ENCODE assay signal across 21 cellular contexts in the genomic region with DNA sequence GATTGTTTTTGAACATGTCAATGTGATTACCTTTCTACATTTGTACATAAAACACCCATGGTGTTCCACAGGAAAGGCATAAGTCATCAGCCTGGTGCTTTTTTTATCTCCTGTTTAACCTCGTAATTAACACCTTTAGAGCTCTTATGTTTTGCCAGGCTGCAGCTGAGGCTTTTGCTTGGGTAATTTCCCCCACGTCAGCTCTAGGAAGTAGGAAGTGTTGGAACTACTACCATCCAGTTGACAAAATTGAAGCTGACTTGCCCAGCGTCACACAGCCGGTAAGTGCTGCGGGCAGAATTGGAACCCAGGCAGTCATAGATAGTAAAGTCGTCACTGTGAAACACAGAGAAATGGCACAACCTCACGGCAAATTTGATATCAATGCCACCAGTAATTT.
"Had no signal": no experiment of that assay in that cellular context is flagged by ENCODE, and none has a peak within 500 bp of the region (broad histone marks: within the 10 kb centered on the region; RNA-seq: fewer than 3 reads in every experiment).

No MANE protein-coding gene starts in this region.

- DNase-seq: activated CD4-positive, alpha-beta memory T cell treated with anti-CD3 and anti-CD28 coated beads, Interleukin-2, amount 10 ng/mL, durations not matched to agents 7 days and 5 days; activated CD4-positive, alpha-beta T cell treated with anti-CD3 and anti-CD28 coated beads, Interleukin-2, amount 10 ng/mL, durations not matched to agents 7 days and 5 days; activated CD4-positive, CD25-positive, alpha-beta regulatory T cell; activated gamma-delta T cell treated with Interleukin-2 at 50 U/mL for 16 hours; activated naive CD4-positive, alpha-beta T cell treated with anti-CD3 and anti-CD28 coated beads, Interleukin-2, amount 10 ng/mL, durations not matched to agents 7 days and 5 days; activated naive CD8-positive, alpha-beta T cell treated with anti-CD3 and anti-CD28 coated beads for 36 hours; activated T-cell treated with anti-CD3 and anti-CD28 coated beads, Interleukin-2, amount 50 U/mL, for 72 hours; brain microvascular endothelial cell; NCI-H1092; NCI-H1436; NCI-H187 treated with DMSO at 0.1 percent for 48 hours; NCI-H2107; NCI-H2171 treated with DMSO at 0.1 percent for 48 hours; NCI-H226; NCI-H526 treated with DMSO at 0.1 percent for 48 hours; SK-N-SH; T-helper 1 cell had no signal

- H3K9ac ChIP-seq: KMS-11, SK-N-SH had no signal

- H3K36me3 ChIP-seq: brain microvascular endothelial cell, cardiac muscle cell had no signal

- H3K27me3 ChIP-seq: brain microvascular endothelial cell, cardiac muscle cell had no signal

- H3K4me3 ChIP-seq: cardiac muscle cell had no signal

- ATAC-seq: activated T-cell treated with anti-CD3 and anti-CD28 coated beads, Interleukin-2, amount 50 U/mL, for 72 hours; Right ventricle myocardium inferior had no signal

- H3K27ac ChIP-seq: brain microvascular endothelial cell, cardiac muscle cell, KMS-11, VCaP had no signal

- H3K9me3 ChIP-seq: SK-N-SH had no signal

- H3K4me2 ChIP-seq: KMS-11, SK-N-SH had no signal
